17 cellular contexts compared by ENCODE assay signal in the genomic region with DNA sequence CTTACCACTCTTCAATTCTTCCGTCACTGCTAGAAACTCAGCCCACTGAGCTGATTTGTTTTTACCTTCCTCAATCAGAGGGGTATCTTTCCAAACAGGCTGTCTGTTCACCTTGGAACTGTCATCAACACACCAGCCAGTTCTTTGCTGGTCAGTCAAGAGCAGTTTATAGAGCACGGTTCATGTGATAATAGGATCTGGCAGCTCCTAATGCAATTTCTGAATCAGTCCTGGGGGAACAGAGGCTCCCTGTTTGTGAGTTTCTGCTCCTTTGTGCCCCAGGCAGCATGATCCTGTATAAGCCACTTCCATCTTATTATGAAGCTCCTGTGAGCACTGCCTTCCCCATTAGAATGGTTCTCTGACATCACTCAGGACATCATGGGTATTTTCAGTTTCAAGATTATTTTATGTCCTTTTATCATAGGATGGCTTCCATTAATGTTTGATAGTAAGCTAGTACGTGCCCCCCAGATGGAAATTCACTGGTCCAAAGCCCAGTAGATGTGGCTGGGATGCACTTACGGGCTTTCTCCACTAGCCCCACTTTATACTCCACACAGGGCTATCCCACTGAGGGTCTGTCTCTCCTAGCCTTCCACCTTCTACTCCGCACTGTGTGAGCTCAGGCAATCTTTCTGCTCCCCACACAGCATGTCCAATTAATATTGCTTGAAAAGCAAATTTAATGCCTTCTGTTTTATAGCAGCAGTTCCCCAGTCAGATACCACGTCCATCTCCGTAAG.
DNase-seq lines count a peak whose midpoint lies in the region; ATAC-seq lines count a peak whose summit lies in the region.
"Had no signal": no experiment of that assay in that cellular context is flagged by ENCODE, and none has a peak within 500 bp of the region (broad histone marks: within the 10 kb centered on the region; RNA-seq: fewer than 3 reads in every experiment).

No MANE protein-coding gene starts in this region.

- H3K27ac ChIP-seq in right cardiac atrium (ENCODE audit: low read length): no peak overlapping the region
- H3K27ac ChIP-seq: 22Rv1; BLaER1 treated with 17β-estradiol and CSF1 and Interleukin-3, amounts not matched to agents 10 nM and 100 nM; GM23248 had no signal

- peak overlapping the region; percentile 86 for H3K4me3 Mint-ChIP-seq in activated naive CD8-positive, alpha-beta T cell treated with anti-CD3 and anti-CD28 coated beads, Interleukin-2, amount 10 ng/mL, durations not matched to agents 7 days and 5 days

- 78% methylated on average over 7 of the region's 7 CpGs for WGBS in right cardiac atrium

- POLR2A ChIA-PET in activated naive CD8-positive, alpha-beta T cell treated with anti-CD3 and anti-CD28 coated beads, Interleukin-2, amount 10 ng/mL, durations not matched to agents 7 days and 5 days (lab: Charles Lee): interaction anchor here (0.8 to 1.9 kb wide), 3 partner anchors 9 to 22 kb away, joined by 3 to 9 read pairs (median 4); no protein-coding TSS in a partner anchor

- peak; percentile 44 for DNase-seq in NCI-H82 (lab: John Stamatoyannopoulos, UW)
- no peak for DNase-seq in NCI-H82 treated with DMSO at 0.1 percent for 48 hours (lab: John Stamatoyannopoulos, UW; ENCODE audit: unreplicated experiment)
- no peak for DNase-seq in Right ventricle myocardium superior
- no peak for DNase-seq in right cardiac atrium
- no peak for DNase-seq in activated naive CD8-positive, alpha-beta T cell treated with anti-CD3 and anti-CD28 coated beads, Interleukin-2, amount 10 ng/mL, durations not matched to agents 7 days and 5 days
- DNase-seq in retina: peak; percentile 76
- DNase-seq in UCSD-AML1 (lab: John Stamatoyannopoulos, UW; ENCODE audit: unreplicated experiment): no peak
- DNase-seq in stimulated activated naive CD4-positive, alpha-beta T cell treated with Interleukin-2 at 50 U/mL for 16 hours (lab: John Stamatoyannopoulos, UW): no peak
- DNase-seq: DMS 273 treated with DMSO at 0.1 percent for 48 hours; GM23248; NCI-H146; NCI-H2081 treated with DMSO at 0.1 percent for 48 hours; NCI-H524; NK-92 treated with Interleukin-12 subunit alpha and Interleukin-12 subunit beta, amount 100 ng/mL, for 24 hours; OCI-M1 had no signal

- H3K4me3 ChIP-seq in right cardiac atrium (ENCODE audit: low read length): no peak overlapping the region
- H3K4me3 ChIP-seq: BLaER1 treated with 17β-estradiol and CSF1 and Interleukin-3, amounts not matched to agents 10 nM and 100 nM; GM23248 had no signal

- peak overlapping the region; percentile 97 for H3K27ac Mint-ChIP-seq in activated naive CD8-positive, alpha-beta T cell treated with anti-CD3 and anti-CD28 coated beads, Interleukin-2, amount 10 ng/mL, durations not matched to agents 7 days and 5 days

- peaks cover 9% of the 10 kb centered on the region for H3K27me3 Mint-ChIP-seq in activated naive CD8-positive, alpha-beta T cell treated with anti-CD3 and anti-CD28 coated beads, Interleukin-2, amount 10 ng/mL, durations not matched to agents 7 days and 5 days

- H3K9me3 Mint-ChIP-seq in activated naive CD8-positive, alpha-beta T cell treated with anti-CD3 and anti-CD28 coated beads, Interleukin-2, amount 10 ng/mL, durations not matched to agents 7 days and 5 days: peaks cover 2% of the 10 kb centered on the region

- intact Hi-C loops in Right ventricle myocardium superior (cut with DNase I): no loop called here
- intact Hi-C loops in right cardiac atrium (cut with DNase I): no loop called here

- H3K9me3 ChIP-seq in right cardiac atrium (ENCODE audit: control insufficient read depth, low read length): no peaks in the 10 kb centered on the region

- H3K27me3 ChIP-seq in right cardiac atrium (ENCODE audit: control insufficient read depth, insufficient read depth): no peaks in the 10 kb centered on the region
- H3K27me3 ChIP-seq: BLaER1 treated with 17β-estradiol and CSF1 and Interleukin-3, amounts not matched to agents 10 nM and 100 nM had no signal

- H3K4me1 ChIP-seq in right cardiac atrium (ENCODE audit: control insufficient read depth, insufficient read depth, low read length): no peaks in the 10 kb centered on the region

- peaks cover 38% of the 10 kb centered on the region for H3K4me1 Mint-ChIP-seq in activated naive CD8-positive, alpha-beta T cell treated with anti-CD3 and anti-CD28 coated beads, Interleukin-2, amount 10 ng/mL, durations not matched to agents 7 days and 5 days

- peak; percentile 24 for ATAC-seq in Right ventricle myocardium superior (ENCODE audit: poor library complexity)
- ATAC-seq in right cardiac atrium: no peak
- no peak for ATAC-seq in activated naive CD8-positive, alpha-beta T cell treated with anti-CD3 and anti-CD28 coated beads, Interleukin-2, amount 10 ng/mL, durations not matched to agents 7 days and 5 days (ENCODE audit: low read depth)

- H3K36me3 Mint-ChIP-seq in activated naive CD8-positive, alpha-beta T cell treated with anti-CD3 and anti-CD28 coated beads, Interleukin-2, amount 10 ng/mL, durations not matched to agents 7 days and 5 days: peaks cover 8% of the 10 kb centered on the region

Comparison
In these comparisons a context has a peak if more than half of its experiments do, and no peak if none do; other contexts are left out.
1. DNase-seq: peak in NCI-H82 (single experiment) and retina (single experiment); none in NCI-H82 treated with DMSO at 0.1 percent for 48 hours (single experiment), Right ventricle myocardium superior (single experiment), right cardiac atrium (0 of 3), activated naive CD8-positive, alpha-beta T cell treated with anti-CD3 and anti-CD28 coated beads, Interleukin-2, amount 10 ng/mL, durations not matched to agents 7 days and 5 days (single experiment), UCSD-AML1 (single experiment) and stimulated activated naive CD4-positive, alpha-beta T cell treated with Interleukin-2 at 50 U/mL for 16 hours (single experiment).